ENCODE assay signal across 22 cellular contexts in genomic region chr22:49699928-49700498, GRCh38.
"Had no signal": no experiment of that assay in that cellular context is flagged by ENCODE, and none has a peak within 500 bp of the region (broad histone marks: within the 10 kb centered on the region; RNA-seq: fewer than 3 reads in every experiment).

No MANE protein-coding gene starts in this region.

- H3K27ac ChIP-seq: breast epithelium, KMS-11, VCaP had no signal

- H3K4me2 ChIP-seq: KMS-11, SK-N-SH had no signal

- H3K4me1 Mint-ChIP-seq: activated CD4-positive, alpha-beta memory T cell treated with anti-CD3 and anti-CD28 coated beads, Interleukin-2, amount 10 ng/mL, durations not matched to agents 7 days and 5 days; activated CD4-positive, alpha-beta T cell treated with anti-CD3 and anti-CD28 coated beads for 36 hours; activated naive CD4-positive, alpha-beta T cell treated with anti-CD3 and anti-CD28 coated beads, Interleukin-2, amount 50 U/mL, for 24 hours had no signal

- H3K4me3 ChIP-seq: breast epithelium had no signal

- H3K9me3 ChIP-seq: SK-N-SH had no signal

- DNase-seq: activated CD4-positive, alpha-beta memory T cell treated with anti-CD3 and anti-CD28 coated beads, Interleukin-2, amount 10 ng/mL, durations not matched to agents 7 days and 5 days; activated CD4-positive, alpha-beta T cell treated with anti-CD3 and anti-CD28 coated beads for 36 hours; activated CD4-positive, alpha-beta T cell treated with anti-CD3 and anti-CD28 coated beads, Interleukin-2, amount 50 U/mL, for 1 hour; activated naive CD4-positive, alpha-beta T cell; activated T-cell treated with anti-CD3 and anti-CD28 coated beads, Interleukin-2, amount 50 U/mL, for 48 hours; aorta; caudate nucleus; NCI-H1092; NCI-H1417; NCI-H1694; NCI-H2029 treated with DMSO at 0.1 percent for 48 hours; NCI-H345; NCI-H510A; NCI-H526 treated with DMSO at 0.1 percent for 48 hours; SK-N-SH; T-helper 1 cell had no signal

- H3K4me3 Mint-ChIP-seq: activated CD4-positive, alpha-beta memory T cell treated with anti-CD3 and anti-CD28 coated beads, Interleukin-2, amount 10 ng/mL, durations not matched to agents 7 days and 5 days; activated CD4-positive, alpha-beta T cell treated with anti-CD3 and anti-CD28 coated beads for 36 hours; activated naive CD4-positive, alpha-beta T cell treated with anti-CD3 and anti-CD28 coated beads, Interleukin-2, amount 50 U/mL, for 24 hours had no signal

- H3K9ac ChIP-seq: KMS-11, SK-N-SH had no signal

- H3K4me1 ChIP-seq: breast epithelium had no signal

- H3K27me3 Mint-ChIP-seq: activated naive CD4-positive, alpha-beta T cell treated with anti-CD3 and anti-CD28 coated beads, Interleukin-2, amount 50 U/mL, for 24 hours had no signal

- H3K36me3 Mint-ChIP-seq: activated naive CD4-positive, alpha-beta T cell treated with anti-CD3 and anti-CD28 coated beads, Interleukin-2, amount 50 U/mL, for 24 hours had no signal

- ATAC-seq: activated CD4-positive, alpha-beta T cell treated with anti-CD3 and anti-CD28 coated beads for 36 hours; Right ventricle myocardium inferior had no signal

- H3K27ac Mint-ChIP-seq: activated CD4-positive, alpha-beta T cell treated with anti-CD3 and anti-CD28 coated beads for 36 hours; activated naive CD4-positive, alpha-beta T cell treated with anti-CD3 and anti-CD28 coated beads, Interleukin-2, amount 50 U/mL, for 24 hours; activated T-helper 2 cell treated with anti-CD3 and anti-CD28 coated beads, Interferon-gamma antibody, Interleukin-2, Interleukin-4, amounts not matched to agents 10 μg/mL and 5 μg/mL and 100 μg/mL, durations not matched to agents 14 hours and 24 hours and 36 hours had no signal

- H3K36me3 ChIP-seq: breast epithelium had no signal
